10 cellular contexts compared by ENCODE assay signal in the genomic region with DNA sequence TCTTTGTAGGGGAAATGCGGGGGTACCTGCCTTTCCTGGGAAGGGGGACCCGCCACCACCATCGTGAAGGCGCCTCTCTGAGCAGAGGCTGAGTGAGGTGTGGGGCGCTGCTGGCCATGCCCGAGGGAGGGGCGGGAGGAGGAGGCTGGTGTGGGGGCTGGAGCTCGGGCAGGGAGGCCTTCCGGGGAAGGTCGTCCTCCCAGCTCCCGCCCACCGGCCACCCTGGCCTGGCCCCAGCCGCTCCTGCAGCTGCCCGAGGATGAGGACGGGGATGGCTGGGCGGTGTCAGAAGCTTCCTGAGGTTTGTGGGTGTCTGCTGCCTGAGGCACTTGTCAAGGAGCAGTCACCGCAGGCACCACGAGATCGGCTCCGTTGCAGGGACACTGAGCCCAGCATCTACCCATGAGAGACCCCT. TPM values are rescaled to one million over a fixed set of nuclear protein-coding genes. Genes with fewer than 3 reads are reported as not detected.
DNase-seq lines count a peak whose midpoint lies in the region; ATAC-seq and TF ChIP-seq lines count a peak whose summit lies in the region.
"Had no signal": no experiment of that assay in that cellular context is flagged by ENCODE, and none has a peak within 500 bp of the region (broad histone marks: within the 10 kb centered on the region; RNA-seq: fewer than 3 reads in every experiment).

No MANE protein-coding gene starts in this region.

- intact Hi-C loops in activated CD8-positive, alpha-beta T cell treated with anti-CD3 and anti-CD28 coated beads for 36 hours (cut with micrococcal nuclease) = no loop called here
- intact Hi-C loops in sciatic nerve (cut with DNase I) (no loop called here), ascending aorta (cut with DNase I) (no loop called here)

- no peaks in the 10 kb centered on the region for H3K9me2 ChIP-seq in GM23338 (ENCODE audit: insufficient read depth)

- H3K27ac ChIP-seq in GM23338 (ENCODE audit: low read depth) (peak overlapping the region; percentile 94), ascending aorta (no peak overlapping the region)

- H3K36me3 ChIP-seq in GM23338 (ENCODE audit: insufficient read depth) = no peaks in the 10 kb centered on the region
- H3K36me3 ChIP-seq in ascending aorta = peaks cover 16 to 24% of the 10 kb centered on the region in 2 donors

- peak overlapping the region; percentile 41; the same call in 1 of the 2 replicates for H3K4me3 ChIP-seq in GM23338
- H3K4me3 ChIP-seq in iPS-18c (ENCODE audit: insufficient read depth, low read depth, low read length) = peak overlapping the region; percentile 5; the same call in 1 of the 2 replicates
- H3K4me3 ChIP-seq in ascending aorta = no peak overlapping the region

- POLR2A ChIA-PET in activated CD8-positive, alpha-beta T cell treated with anti-CD3 and anti-CD28 coated beads for 36 hours (lab: Charles Lee) = interaction anchor here (0.9 kb wide), 1 partner anchor 33 kb away, joined by 3 read pairs; no protein-coding TSS in a partner anchor

- H3K79me2 ChIP-seq in GM23338 (replicated peaks; ENCODE audit: insufficient read depth) = no peaks in the 10 kb centered on the region

- H3K27me3 ChIP-seq in GM23338 (ENCODE audit: insufficient read depth) (no peaks in the 10 kb centered on the region), ascending aorta (no peaks in the 10 kb centered on the region)

- CTCF ChIA-PET in activated CD8-positive, alpha-beta T cell treated with anti-CD3 and anti-CD28 coated beads for 36 hours (lab: Charles Lee) = interaction anchor here (0.7 kb wide), 1 partner anchor 11 kb away, joined by 3 read pairs; a partner anchor contains a TSS

- H3K9me3 ChIP-seq in iPS-18c (ENCODE audit: control insufficient read depth, insufficient read depth, low read length) = peaks cover 2% of the 10 kb centered on the region
- no peaks in the 10 kb centered on the region for H3K9me3 ChIP-seq in ascending aorta

- 0 out of 2 replicates have a peak, but pooled peaks cover 6% of the 10 kb centered on the region for H3F3A ChIP-seq in GM23338 (replicated peaks; ENCODE audit: low read depth)

- peaks cover 11% of the 10 kb centered on the region for H3K36me3 Mint-ChIP-seq in GM23338 (ENCODE audit: low read depth)
- H3K36me3 Mint-ChIP-seq in activated CD8-positive, alpha-beta T cell treated with anti-CD3 and anti-CD28 coated beads for 36 hours (ENCODE audit: low read depth) = peaks cover 4% of the 10 kb centered on the region

- DNase-seq in GM23338 (ENCODE audit: low spot score) = peak; percentile 46
- DNase-seq in activated CD8-positive, alpha-beta T cell treated with anti-CD3 and anti-CD28 coated beads for 36 hours = peak; percentile 45
- no peak for DNase-seq in sciatic nerve (ENCODE audit: low spot score)
- no peak for DNase-seq in NAMALWA (ENCODE audit: low spot score)
- DNase-seq in ascending aorta (ENCODE audit: low spot score in 2 of 2) = no peak
- DNase-seq in foreskin melanocyte = no peak
- no peak for DNase-seq in T-helper 9 cell
- DNase-seq: activated CD4-positive, alpha-beta T cell treated with anti-CD3 and anti-CD28 coated beads, Interleukin-2, amount 50 U/mL, for 48 hours; NCI-H2171 had no signal

- peak; percentile 12 for ATAC-seq in GM23338
- ATAC-seq in activated CD8-positive, alpha-beta T cell treated with anti-CD3 and anti-CD28 coated beads for 36 hours = peak; percentile 58
- ATAC-seq in sciatic nerve = peak; percentile 65

- H3K4me1 Mint-ChIP-seq in GM23338 = peaks cover 41% of the 10 kb centered on the region
- H3K4me1 Mint-ChIP-seq in activated CD8-positive, alpha-beta T cell treated with anti-CD3 and anti-CD28 coated beads for 36 hours (ENCODE audit: low read depth) = peaks cover 6% of the 10 kb centered on the region

- peaks cover 2% of the 10 kb centered on the region; the same call in 1 of the 3 replicates for H3K9me3 Mint-ChIP-seq in GM23338
- H3K9me3 Mint-ChIP-seq in activated CD8-positive, alpha-beta T cell treated with anti-CD3 and anti-CD28 coated beads for 36 hours = no peaks in the 10 kb centered on the region

- peak overlapping the region; percentile 78 for H3K4me2 ChIP-seq in GM23338

- H3K27me3 Mint-ChIP-seq in GM23338 (ENCODE audit: insufficient read depth, low read depth, poor library complexity) = peaks cover 18% of the 10 kb centered on the region
- H3K27me3 Mint-ChIP-seq in activated CD8-positive, alpha-beta T cell treated with anti-CD3 and anti-CD28 coated beads for 36 hours = no peaks in the 10 kb centered on the region

- no peaks in the 10 kb centered on the region for H4K20me1 ChIP-seq in GM23338 (replicated peaks; ENCODE audit: insufficient read depth)

- 0 out of 2 replicates have a peak overlapping the region, but pooled peaks have one; percentile 59 for H2AFZ ChIP-seq in GM23338

- peak overlapping the region; percentile 59 for H3K4me3 Mint-ChIP-seq in GM23338
- H3K4me3 Mint-ChIP-seq in activated CD8-positive, alpha-beta T cell treated with anti-CD3 and anti-CD28 coated beads for 36 hours = peak overlapping the region; percentile 26

- TF ChIP-seq CTCF in GM23338 (conservative IDR thresholded peaks at IDR 0.05; ENCODE audit: low read depth in 2 of 2) = no peak
- no peak for TF ChIP-seq CTCF in activated CD8-positive, alpha-beta T cell treated with anti-CD3 and anti-CD28 coated beads for 36 hours (IDR thresholded peaks at IDR 0.05)
- TF ChIP-seq CTCF in ascending aorta (IDR thresholded peaks at IDR 0.05) = no peak

- peak overlapping the region; percentile 99 for H3K27ac Mint-ChIP-seq in GM23338
- peak overlapping the region; percentile 63 for H3K27ac Mint-ChIP-seq in activated CD8-positive, alpha-beta T cell treated with anti-CD3 and anti-CD28 coated beads for 36 hours

- peaks cover 25% of the 10 kb centered on the region; the same call in 1 of the 2 replicates for H3K4me1 ChIP-seq in GM23338 (ENCODE audit: insufficient read depth)
- peaks cover 0 to 10% of the 10 kb centered on the region in 2 donors for H3K4me1 ChIP-seq in ascending aorta

TF ChIP-seq in GM23338, 12 proteins besides CTCF, POLR2A, EP300 and RAD21 (continues in another document):
- TF ChIP-seq CREB1 (CRISPR knock-in tag; IDR thresholded peaks at IDR 0.05; ENCODE audit: low read depth) (no peak), ZNF331 (CRISPR knock-in tag; IDR thresholded peaks at IDR 0.05; ENCODE audit: low read depth) (no peak), ZNF114 (CRISPR knock-in tag; IDR thresholded peaks at IDR 0.05) (no peak), EZH2phosphoT487 (IDR thresholded peaks at IDR 0.05; ENCODE audit: unreplicated experiment) (no peak), JUNB (IDR thresholded peaks at IDR 0.05; ENCODE audit: unreplicated experiment) (no peak), STAT1 (IDR thresholded peaks at IDR 0.05; ENCODE audit: unreplicated experiment) (no peak), NANOG (IDR thresholded peaks at IDR 0.05; ENCODE audit: borderline replicate concordance) (no peak), POLR2AphosphoS5 (IDR thresholded peaks at IDR 0.05; ENCODE audit: low read depth) (no peak), EZH2 (IDR thresholded peaks at IDR 0.05; ENCODE audit: low read depth, unreplicated experiment) (no peak)
- TF ChIP-seq, protein P1, sequence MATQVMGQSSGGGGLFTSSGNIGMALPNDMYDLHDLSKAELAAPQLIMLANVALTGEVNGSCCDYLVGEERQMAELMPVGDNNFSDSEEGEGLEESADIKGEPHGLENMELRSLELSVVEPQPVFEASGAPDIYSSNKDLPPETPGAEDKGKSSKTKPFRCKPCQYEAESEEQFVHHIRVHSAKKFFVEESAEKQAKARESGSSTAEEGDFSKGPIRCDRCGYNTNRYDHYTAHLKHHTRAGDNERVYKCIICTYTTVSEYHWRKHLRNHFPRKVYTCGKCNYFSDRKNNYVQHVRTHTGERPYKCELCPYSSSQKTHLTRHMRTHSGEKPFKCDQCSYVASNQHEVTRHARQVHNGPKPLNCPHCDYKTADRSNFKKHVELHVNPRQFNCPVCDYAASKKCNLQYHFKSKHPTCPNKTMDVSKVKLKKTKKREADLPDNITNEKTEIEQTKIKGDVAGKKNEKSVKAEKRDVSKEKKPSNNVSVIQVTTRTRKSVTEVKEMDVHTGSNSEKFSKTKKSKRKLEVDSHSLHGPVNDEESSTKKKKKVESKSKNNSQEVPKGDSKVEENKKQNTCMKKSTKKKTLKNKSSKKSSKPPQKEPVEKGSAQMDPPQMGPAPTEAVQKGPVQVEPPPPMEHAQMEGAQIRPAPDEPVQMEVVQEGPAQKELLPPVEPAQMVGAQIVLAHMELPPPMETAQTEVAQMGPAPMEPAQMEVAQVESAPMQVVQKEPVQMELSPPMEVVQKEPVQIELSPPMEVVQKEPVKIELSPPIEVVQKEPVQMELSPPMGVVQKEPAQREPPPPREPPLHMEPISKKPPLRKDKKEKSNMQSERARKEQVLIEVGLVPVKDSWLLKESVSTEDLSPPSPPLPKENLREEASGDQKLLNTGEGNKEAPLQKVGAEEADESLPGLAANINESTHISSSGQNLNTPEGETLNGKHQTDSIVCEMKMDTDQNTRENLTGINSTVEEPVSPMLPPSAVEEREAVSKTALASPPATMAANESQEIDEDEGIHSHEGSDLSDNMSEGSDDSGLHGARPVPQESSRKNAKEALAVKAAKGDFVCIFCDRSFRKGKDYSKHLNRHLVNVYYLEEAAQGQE (IDR thresholded peaks at IDR 0.05; ENCODE audit: unreplicated experiment) = no peak
- TF ChIP-seq, protein P2, sequence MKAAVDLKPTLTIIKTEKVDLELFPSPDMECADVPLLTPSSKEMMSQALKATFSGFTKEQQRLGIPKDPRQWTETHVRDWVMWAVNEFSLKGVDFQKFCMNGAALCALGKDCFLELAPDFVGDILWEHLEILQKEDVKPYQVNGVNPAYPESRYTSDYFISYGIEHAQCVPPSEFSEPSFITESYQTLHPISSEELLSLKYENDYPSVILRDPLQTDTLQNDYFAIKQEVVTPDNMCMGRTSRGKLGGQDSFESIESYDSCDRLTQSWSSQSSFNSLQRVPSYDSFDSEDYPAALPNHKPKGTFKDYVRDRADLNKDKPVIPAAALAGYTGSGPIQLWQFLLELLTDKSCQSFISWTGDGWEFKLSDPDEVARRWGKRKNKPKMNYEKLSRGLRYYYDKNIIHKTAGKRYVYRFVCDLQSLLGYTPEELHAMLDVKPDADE (IDR thresholded peaks at IDR 0.05) = no peak

RNA-seq across cellular contexts. Expression of a gene that starts 11.4 kb away (rescaled TPM):
- 8.6 and 12.8 TPM in 2 replicates for total RNA-seq in GM23338 (2014; rRNA removed; shearing (Covaris generic))
- 2.2 and 2.3 TPM in 2 replicates for polyA plus RNA-seq in GM23338 (2016; fragmentation: Nextera tagmentation; extraction: Ambion mirVana)
- 1 to 10 TPM; 6.0 to 6.6 TPM for total RNA-seq in activated CD8-positive, alpha-beta T cell treated with anti-CD3 and anti-CD28 coated beads for 36 hours
- 13.3 TPM for total RNA-seq in sciatic nerve
- 24.4 TPM for total RNA-seq in ascending aorta

Comparison
In these comparisons a context has a peak if more than half of its experiments do, and no peak if none do; other contexts are left out.
1. ATAC-seq: peak in every context shown above with its lines; median percentile 65 in sciatic nerve; 58 in activated CD8-positive, alpha-beta T cell treated with anti-CD3 and anti-CD28 coated beads for 36 hours; 12 in GM23338.
2. DNase-seq: peak in GM23338 (single experiment) and activated CD8-positive, alpha-beta T cell treated with anti-CD3 and anti-CD28 coated beads for 36 hours (single experiment); none in sciatic nerve (single experiment), NAMALWA (single experiment), ascending aorta (0 of 2), foreskin melanocyte (single experiment) and T-helper 9 cell (single experiment).
3. H3K4me3 ChIP-seq: peak in GM23338 (single experiment) and iPS-18c (single experiment); none in ascending aorta (0 of 2).